In genomic region chr7:99677013-99677412, GRCh38 we compare ENCODE assay signal across 20 cellular contexts. TPM values are rescaled to one million over a fixed set of nuclear protein-coding genes. Genes with fewer than 3 reads are reported as not detected.
DNase-seq lines count a peak whose midpoint lies in the region; ATAC-seq and TF ChIP-seq lines count a peak whose summit lies in the region.
"Had no signal": no experiment of that assay in that cellular context is flagged by ENCODE, and none has a peak within 500 bp of the region (broad histone marks: within the 10 kb centered on the region; RNA-seq: fewer than 3 reads in every experiment).

No MANE protein-coding gene starts in this region.

- H3K27ac ChIP-seq in duodenal mucosa (ENCODE audit: low read depth, low read length): no peak overlapping the region
- H3K27ac ChIP-seq in liver (ENCODE audit: low read depth in 1 of 2, low read length in 2 of 2): peak overlapping the region; percentile 79 to 89
- H3K27ac ChIP-seq in stomach: no peak overlapping the region
- H3K27ac ChIP-seq: SJSA1 had no signal

- no peak for TF ChIP-seq EP300 in stomach (IDR thresholded peaks at IDR 0.05)

- 43% methylated on average over 2 of the region's 2 CpGs for WGBS in liver
- 75 to 95% (median 85%) methylated on average over 2 of the region's 2 CpGs for WGBS in stomach, 5 donors

- H3K4me1 ChIP-seq in duodenal mucosa (ENCODE audit: control insufficient read depth in 1 of 2, insufficient read depth in 2 of 2, low read length in 2 of 2) (peaks cover 17 to 22% of the 10 kb centered on the region in 2 donors), liver (ENCODE audit: control insufficient read depth in 4 of 4, insufficient read depth in 4 of 4, low read length in 3 of 4) (peaks cover 0 to 24% (median 6%) of the 10 kb centered on the region in 4 donors), stomach (peaks cover 0 to 20% (median 0%) of the 10 kb centered on the region in 4 donors)

- H3K36me3 ChIP-seq in duodenal mucosa (ENCODE audit: control insufficient read depth in 1 of 2, insufficient read depth in 2 of 2, low read length in 2 of 2): peaks cover 26 to 46% of the 10 kb centered on the region in 2 donors
- H3K36me3 ChIP-seq in liver (ENCODE audit: control insufficient read depth in 4 of 4, insufficient read depth in 3 of 4, low read depth in 1 of 4, low read length in 3 of 4): peaks cover 5 to 55% (median 40%) of the 10 kb centered on the region in 4 donors
- peaks cover 0 to 44% (median 29%) of the 10 kb centered on the region in 4 donors for H3K36me3 ChIP-seq in stomach
- H3K36me3 ChIP-seq: SJSA1 had no signal

- H3K9me3 ChIP-seq in duodenal mucosa (ENCODE audit: control insufficient read depth in 1 of 2, low read length in 2 of 2) (no peaks in the 10 kb centered on the region), liver (ENCODE audit: control insufficient read depth in 4 of 4, low read length in 3 of 4) (no peaks in the 10 kb centered on the region), stomach (peaks cover 0 to 3% (median 2%) of the 10 kb centered on the region in 4 donors)
- H3K9me3 ChIP-seq: SJSA1 had no signal

- no peak for ATAC-seq in GM21786 (IDR thresholded peaks at IDR 0.05; ENCODE audit: unreplicated experiment)
- ATAC-seq: A549, GM23338, Panc1 had no signal

- peak overlapping the region; percentile 60 to 70 for H3K4me3 ChIP-seq in duodenal mucosa (ENCODE audit: low read depth in 1 of 2, low read length in 2 of 2)
- H3K4me3 ChIP-seq in liver (ENCODE audit: low read depth in 1 of 3, low read length in 3 of 3): peak overlapping the region; percentile 58 to 95 (median 74)
- H3K4me3 ChIP-seq in stomach: peak overlapping the region in 3 of 4 donors; percentile 33 to 45 (median 39)
- H3K4me3 ChIP-seq: A549, GM23338, SJSA1 had no signal

- TF ChIP-seq RAD21 in liver (IDR thresholded peaks at IDR 0.05): no peak

- DNase-seq in GM03348 (ENCODE audit: low spot score) (peak; percentile 18), stomach (no peak), UCSD-AML1 (lab: John Stamatoyannopoulos, UW; ENCODE audit: unreplicated experiment) (no peak)
- no peak for DNase-seq in stimulated activated CD4-positive, alpha-beta T cell treated with anti-CD3 and anti-CD28 coated beads, Interleukin-15, amount 100 ng/mL, for 24 hours
- DNase-seq: CD4-positive, alpha-beta memory T cell; HCEC 1CT; NCI-H1092 treated with DMSO at 0.1 percent for 48 hours; NCI-H2081; NCI-H2171 treated with DMSO at 0.1 percent for 48 hours; NCI-H446 treated with DMSO at 0.1 percent for 48 hours; NCI-H69 had no signal

- no peak for TF ChIP-seq CTCF in liver (IDR thresholded peaks at IDR 0.05; ENCODE audit: low read depth, low read length, missing input control)
- no peak for TF ChIP-seq CTCF in stomach (IDR thresholded peaks at IDR 0.05)

- H3K9ac ChIP-seq in duodenal mucosa (ENCODE audit: low read depth in 1 of 2, low read length in 2 of 2) (peak overlapping the region in 1 of 2 donors; percentile 74), liver (ENCODE audit: low read depth in 1 of 2, low read length in 2 of 2) (peak overlapping the region in 1 of 2 donors; percentile 97)

- H3K27me3 ChIP-seq in duodenal mucosa (ENCODE audit: control insufficient read depth in 1 of 2, insufficient read depth in 2 of 2, low read length in 2 of 2): no peaks in the 10 kb centered on the region
- H3K27me3 ChIP-seq in liver (ENCODE audit: control insufficient read depth in 4 of 4, insufficient read depth in 4 of 4, low read length in 3 of 4): no peaks in the 10 kb centered on the region
- no peaks in the 10 kb centered on the region for H3K27me3 ChIP-seq in stomach
- H3K27me3 ChIP-seq: SJSA1 had no signal

- intact Hi-C loops in stomach (cut with DNase I; ENCODE audit: low total_unique reads): no loop called here

- TF ChIP-seq POLR2A in stomach (IDR thresholded peaks at IDR 0.05): no peak

TF ChIP-seq in liver, 16 proteins besides CTCF, POLR2A, EP300 and RAD21:
- TF ChIP-seq SP1 (IDR thresholded peaks at IDR 0.05): no peak
- TF ChIP-seq EGR1 (IDR thresholded peaks at IDR 0.05; ENCODE audit: low read depth in 2 of 2): peak in 1 of 2 donors; percentile 47
TF ChIP-seq in liver: peak in this region for 1.

RNA-seq across cellular contexts. Expression of gene CYP3A5, which starts 2.8 kb away (rescaled TPM):
- 1,000 to 10,000 TPM in 1 of 2 donors, 10 to 100 TPM in 1; 21.9 to 1,413 TPM for total RNA-seq in liver
- 1,000 to 10,000 TPM in 1 of 2 donors, 100 to 1,000 TPM in 1; 117 to 1,316 TPM for polyA plus RNA-seq in liver
- 100 to 1,000 TPM in 4 of 5 donors, 10 to 100 TPM in 1; 45.2 to 538 (median 423) TPM for total RNA-seq in stomach
- 10 to 100 TPM; 26.3 to 81.7 (median 44.5) TPM for polyA plus RNA-seq in stomach
- total RNA-seq: CD4-positive, alpha-beta memory T cell; GM23338; LHCN-M2 had no signal
- polyA plus RNA-seq: BJ had no signal

RNA-seq across cellular contexts. Expression of gene CYP3A7, which starts 58.0 kb away (rescaled TPM):
- 1,000 to 10,000 TPM in 1 of 2 donors, 10 to 100 TPM in 1; 81.2 to 2,448 TPM for total RNA-seq in liver
- 10 to 100 TPM; 36.1 to 85.6 TPM for polyA plus RNA-seq in liver
- not detected for total RNA-seq in stomach
- polyA plus RNA-seq in stomach: not detected
- total RNA-seq: CD4-positive, alpha-beta memory T cell; GM23338; LHCN-M2; SJSA1 had no signal
- polyA plus RNA-seq: BJ had no signal

Comparison
In these comparisons a context has a peak if more than half of its experiments do, and no peak if none do; other contexts are left out.
1. H3K27ac ChIP-seq: peak in liver (2 of 2); none in duodenal mucosa (single experiment) and stomach (0 of 5).
2. RNA of gene CYP3A7, which starts 58.0 kb away (total RNA-seq): 81.2 to 2,448 TPM in liver; not detected in stomach; every median in the first group is over 10 times any median in the second.
3. Peak in every context shown above with its lines, with median percentiles within 50 percentile points of each other: H3K4me3 ChIP-seq.